Comparison of ENCODE assay signal across 12 cellular contexts in the genomic region with DNA sequence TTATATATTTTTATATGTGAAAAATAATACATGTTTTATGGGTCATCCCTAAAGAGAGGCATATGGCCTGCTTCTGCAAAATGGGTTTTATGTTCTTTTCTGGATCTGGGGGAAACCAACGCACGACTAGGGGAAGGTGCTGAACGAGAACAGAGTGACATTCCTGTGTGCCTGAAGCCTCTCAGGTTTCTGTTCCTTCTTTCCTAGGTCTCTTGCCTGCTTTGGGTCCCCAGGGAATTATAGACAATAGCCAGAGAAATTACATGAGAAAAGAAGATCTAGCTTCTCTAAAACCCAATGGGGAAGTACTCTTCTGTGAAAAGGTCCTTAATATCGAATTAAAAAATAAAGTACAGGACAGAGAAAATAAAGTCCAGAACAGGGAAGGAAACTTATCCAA.
"Had no signal": no experiment of that assay in that cellular context is flagged by ENCODE, and none has a peak within 500 bp of the region (broad histone marks: within the 10 kb centered on the region; RNA-seq: fewer than 3 reads in every experiment).

No MANE protein-coding gene starts in this region.

- DNase-seq: activated CD4-positive, alpha-beta T cell treated with anti-CD3 and anti-CD28 coated beads, Interleukin-2, amount 50 U/mL, for 48 hours; activated CD8-positive, alpha-beta memory T cell treated with anti-CD3 and anti-CD28 coated beads, Interleukin-2, amount 10 ng/mL, durations not matched to agents 7 days and 5 days; activated naive CD4-positive, alpha-beta T cell treated with anti-CD3 and anti-CD28 coated beads for 36 hours; central memory CD4-positive, alpha-beta T cell; dermis blood vessel endothelial cell; left lung; spleen; stimulated activated CD4-positive, alpha-beta T cell treated with anti-CD3 and anti-CD28 coated beads, Interleukin-1b, Interleukin-23, amount 100 ng/mL, for 48 hours; stimulated activated naive CD4-positive, alpha-beta T cell treated with Interleukin-2 at 50 U/mL for 16 hours; upper lobe of left lung had no signal

- FAIRE-seq: endometrium, keratinocyte had no signal

- H3K27ac ChIP-seq: left lung, spleen, upper lobe of left lung had no signal

- H3K4me1 ChIP-seq: left lung, spleen, upper lobe of left lung had no signal

- H3K36me3 ChIP-seq: left lung, spleen, upper lobe of left lung had no signal

- H3K27me3 ChIP-seq: left lung, upper lobe of left lung had no signal

- H3K4me3 ChIP-seq: left lung, spleen, upper lobe of left lung had no signal

- H3K9me3 ChIP-seq: left lung, spleen, upper lobe of left lung had no signal
